Comparison of ENCODE assay signal across 8 cellular contexts in genomic region chr1:1891349-1892078, GRCh38. TPM values are rescaled to one million over a fixed set of nuclear protein-coding genes. Genes with fewer than 3 reads are reported as not detected.
A peak's percentile ranks its signal among the peaks of the same experiment; 100 is the strongest.
DNase-seq lines count a peak whose midpoint lies in the region; ATAC-seq, FAIRE-seq and TF ChIP-seq lines count a peak whose summit lies in the region.

No MANE protein-coding gene starts in this region.

- ATAC-seq in GM18511 (IDR thresholded peaks at IDR 0.05; ENCODE audit: unreplicated experiment) (peak; percentile 25), heart left ventricle (peak; percentile 40 to 78 (median 60))
- peak; percentile 50 for ATAC-seq in activated naive CD8-positive, alpha-beta T cell treated with anti-CD3 and anti-CD28 coated beads, Interleukin-2, amount 10 ng/mL, durations not matched to agents 7 days and 5 days (ENCODE audit: low read depth)

- H3K36me3 ChIP-seq in A673 (ENCODE audit: insufficient read depth, low read length, poor library complexity, severe bottlenecking) (no peaks in the 10 kb centered on the region), HUES6 (ENCODE audit: control insufficient read depth, insufficient read depth, low read length) (peaks cover 3% of the 10 kb centered on the region; the same call in 1 of the 2 replicates), SJSA1 (peaks cover 28% of the 10 kb centered on the region), heart left ventricle (no peaks in the 10 kb centered on the region)

- peak overlapping the region; percentile 93 for H3K27ac Mint-ChIP-seq in activated naive CD8-positive, alpha-beta T cell treated with anti-CD3 and anti-CD28 coated beads, Interleukin-2, amount 10 ng/mL, durations not matched to agents 7 days and 5 days
- H3K27ac Mint-ChIP-seq in progenitor cell of endocrine pancreas: peak overlapping the region; percentile 77

- no peak for TF ChIP-seq CTCF in A673 (conservative IDR thresholded peaks at IDR 0.05; ENCODE audit: low read depth, low read length)
- no peak for TF ChIP-seq CTCF in heart left ventricle (IDR thresholded peaks at IDR 0.05)
- no peak for TF ChIP-seq CTCF in progenitor cell of endocrine pancreas (IDR thresholded peaks at IDR 0.05; ENCODE audit: unreplicated experiment)

- H3K27ac ChIP-seq in A673 (ENCODE audit: low read depth, low read length, poor library complexity, severe bottlenecking): peak overlapping the region; percentile 91
- H3K27ac ChIP-seq in HUES6 (ENCODE audit: low read depth, low read length): no peak overlapping the region; the same call in 1 of the 2 replicates
- H3K27ac ChIP-seq in SJSA1: peak overlapping the region; percentile 60
- peak overlapping the region; percentile 90 to 98 (median 96) for H3K27ac ChIP-seq in heart left ventricle

- H3K4me3 ChIP-seq in A673 (ENCODE audit: low read depth, low read length, poor library complexity, severe bottlenecking) (peak overlapping the region; percentile 88), HUES6 (ENCODE audit: low read depth, low read length) (peak overlapping the region; percentile 95), SJSA1 (peak overlapping the region; percentile 98), heart left ventricle (peak overlapping the region; percentile 43 to 100 (median 94))

- H3K9ac ChIP-seq in HUES6 (ENCODE audit: low read length): peak overlapping the region; percentile 54

- POLR2A ChIA-PET in A673 (lab: Charles Lee; ENCODE audit: low non-redundant PET): no interaction called here
- POLR2A ChIA-PET in activated naive CD8-positive, alpha-beta T cell treated with anti-CD3 and anti-CD28 coated beads, Interleukin-2, amount 10 ng/mL, durations not matched to agents 7 days and 5 days (lab: Charles Lee): interaction anchor here (0.8 to 1.6 kb wide), 7 partner anchors 12 to 114 kb away, joined by 3 to 7 read pairs (median 4); no protein-coding TSS in a partner anchor

- DNase-seq in A673 (ENCODE audit: low spot score) (no peak), SJSA1 (ENCODE audit: low read depth in 1 of 2, low spot score in 2 of 2) (peak; percentile 39 to 71), heart left ventricle (peak; percentile 82 to 91 (median 86)), progenitor cell of endocrine pancreas (ENCODE audit: low spot score, unreplicated experiment) (peak; percentile 49), urothelium cell line (ENCODE audit: low spot score) (peak; percentile 90)
- no peak for DNase-seq in activated naive CD8-positive, alpha-beta T cell treated with anti-CD3 and anti-CD28 coated beads, Interleukin-2, amount 10 ng/mL, durations not matched to agents 7 days and 5 days

- CTCF ChIA-PET in A673 (lab: Charles Lee): no interaction called here

- 3 to 11% (median 3%) methylated on average over 17 to 59 of the region's 59 CpGs for WGBS in heart left ventricle, 4 donors

- no peaks in the 10 kb centered on the region for H3K9me3 Mint-ChIP-seq in activated naive CD8-positive, alpha-beta T cell treated with anti-CD3 and anti-CD28 coated beads, Interleukin-2, amount 10 ng/mL, durations not matched to agents 7 days and 5 days
- H3K9me3 Mint-ChIP-seq in progenitor cell of endocrine pancreas (ENCODE audit: low read depth): no peaks in the 10 kb centered on the region

- FAIRE-seq in urothelium cell line (lab: Jason Lieb, UNC): no peak

- peaks cover 39% of the 10 kb centered on the region for H3K4me1 Mint-ChIP-seq in activated naive CD8-positive, alpha-beta T cell treated with anti-CD3 and anti-CD28 coated beads, Interleukin-2, amount 10 ng/mL, durations not matched to agents 7 days and 5 days
- H3K4me1 Mint-ChIP-seq in progenitor cell of endocrine pancreas (ENCODE audit: low read depth): peaks cover 31% of the 10 kb centered on the region

- intact Hi-C loops in A673 (cut with micrococcal nuclease; ENCODE audit: unreplicated experiment): no loop called here
- intact Hi-C loops in heart left ventricle (cut with DNase I): loop anchor here in 9 of 10 donors (2.0 to 10.0 kb wide), 7 partner anchors 33 to 117 kb away; partner anchors contain the start of gene NADK (in 3 of the 9)

- peak overlapping the region; percentile 95 for H3K4me3 Mint-ChIP-seq in activated naive CD8-positive, alpha-beta T cell treated with anti-CD3 and anti-CD28 coated beads, Interleukin-2, amount 10 ng/mL, durations not matched to agents 7 days and 5 days
- H3K4me3 Mint-ChIP-seq in progenitor cell of endocrine pancreas (ENCODE audit: low read depth): peak overlapping the region; percentile 79

- H3K27me3 Mint-ChIP-seq in activated naive CD8-positive, alpha-beta T cell treated with anti-CD3 and anti-CD28 coated beads, Interleukin-2, amount 10 ng/mL, durations not matched to agents 7 days and 5 days: no peaks in the 10 kb centered on the region
- peaks cover 12% of the 10 kb centered on the region for H3K27me3 Mint-ChIP-seq in progenitor cell of endocrine pancreas

- peaks cover 14% of the 10 kb centered on the region for H3K36me3 Mint-ChIP-seq in activated naive CD8-positive, alpha-beta T cell treated with anti-CD3 and anti-CD28 coated beads, Interleukin-2, amount 10 ng/mL, durations not matched to agents 7 days and 5 days
- peaks cover 2% of the 10 kb centered on the region for H3K36me3 Mint-ChIP-seq in progenitor cell of endocrine pancreas (ENCODE audit: insufficient read depth)

- no peaks in the 10 kb centered on the region for H3K9me3 ChIP-seq in A673 (ENCODE audit: low read depth, low read length, poor library complexity, severe bottlenecking)
- no peaks in the 10 kb centered on the region for H3K9me3 ChIP-seq in HUES6 (ENCODE audit: control insufficient read depth, insufficient read depth, low read depth, low read length)
- no peaks in the 10 kb centered on the region for H3K9me3 ChIP-seq in SJSA1 (replicated peaks)
- no peaks in the 10 kb centered on the region for H3K9me3 ChIP-seq in heart left ventricle

- no peak for TF ChIP-seq POLR2A in heart left ventricle (IDR thresholded peaks at IDR 0.05)

- BruUV-seq in A673 (replicated peaks; lab: Mats Ljungman, UMichigan): TSS peak; percentile 54

- H3K4me1 ChIP-seq in A673 (ENCODE audit: insufficient read depth, low read length, poor library complexity, severe bottlenecking) (peaks cover 38% of the 10 kb centered on the region), HUES6 (ENCODE audit: control insufficient read depth, insufficient read depth, low read length) (peaks cover 25% of the 10 kb centered on the region), SJSA1 (replicated peaks) (peaks cover 27% of the 10 kb centered on the region), heart left ventricle (peaks cover 0 to 66% (median 50%) of the 10 kb centered on the region in 12 donors)

- H3K27me3 ChIP-seq in A673 (replicated peaks; ENCODE audit: insufficient read depth, low read depth, low read length, poor library complexity) (no peaks in the 10 kb centered on the region), HUES6 (ENCODE audit: control insufficient read depth, insufficient read depth, low read length) (no peaks in the 10 kb centered on the region), SJSA1 (replicated peaks) (no peaks in the 10 kb centered on the region), heart left ventricle (peaks cover 0 to 4% (median 0%) of the 10 kb centered on the region in 9 donors)

RNA-seq across cellular contexts. Expression of gene GNB1, which starts 0.6 kb away (rescaled TPM):
- total RNA-seq in A673 (2021): 610 and 611 TPM in 2 replicates
- 98.9 and 108 TPM in 2 replicates for total RNA-seq in SJSA1 (2014; rRNA removed; shearing (Covaris generic))
- total RNA-seq in activated naive CD8-positive, alpha-beta T cell treated with anti-CD3 and anti-CD28 coated beads, Interleukin-2, amount 10 ng/mL, durations not matched to agents 7 days and 5 days: 100 to 1,000 TPM; 353 to 372 TPM
- 100 to 1,000 TPM in 7 of 9 donors, 10 to 100 TPM in 2; 83.8 to 275 (median 172) TPM for total RNA-seq in heart left ventricle
- 100 to 1,000 TPM in 1 of 2 donors, 10 to 100 TPM in 1; 52.9 to 181 TPM for polyA plus RNA-seq in heart left ventricle
- 327 TPM in 2 replicates for total RNA-seq in progenitor cell of endocrine pancreas

RNA-seq across cellular contexts. Expression of gene CALML6, which starts 23.5 kb away (rescaled TPM):
- 0.28 TPM in 1 of 2 replicates, not detected in the other for total RNA-seq in A673 (2021)
- total RNA-seq in SJSA1 (2014; rRNA removed; shearing (Covaris generic)): 0.41 TPM in 1 of 2 replicates, not detected in the other
- total RNA-seq in activated naive CD8-positive, alpha-beta T cell treated with anti-CD3 and anti-CD28 coated beads, Interleukin-2, amount 10 ng/mL, durations not matched to agents 7 days and 5 days: under 1 TPM in 1 of 2 experiments, not detected in 1; 0.82 TPM
- total RNA-seq in heart left ventricle: under 1 TPM in 3 of 9 donors, not detected in 6; 0.17 to 0.58 (median 0.29) TPM
- not detected for polyA plus RNA-seq in heart left ventricle
- 1.1 and 1.5 TPM in 2 replicates for total RNA-seq in progenitor cell of endocrine pancreas

RNA-seq across cellular contexts. Expression of gene TMEM52, which starts 27.6 kb away (rescaled TPM):
- total RNA-seq in A673 (2021) (4.1 and 10.3 TPM in 2 replicates), heart left ventricle (1 to 10 TPM in 6 of 9 donors, under 1 TPM in 3; 0.35 to 2.4 (median 1.1) TPM), progenitor cell of endocrine pancreas (1.8 and 1.9 TPM in 2 replicates)
- 0.87 TPM in 1 of 2 replicates, not detected in the other for total RNA-seq in SJSA1 (2014; rRNA removed; shearing (Covaris generic))
- not detected for total RNA-seq in activated naive CD8-positive, alpha-beta T cell treated with anti-CD3 and anti-CD28 coated beads, Interleukin-2, amount 10 ng/mL, durations not matched to agents 7 days and 5 days
- 1 to 10 TPM; 1.6 to 7.9 TPM for polyA plus RNA-seq in heart left ventricle

Comparison
In these comparisons a context has a peak if more than half of its experiments do, and no peak if none do; other contexts are left out.
1. DNase-seq: peak in SJSA1 (2 of 2), heart left ventricle (5 of 5), progenitor cell of endocrine pancreas (single experiment) and urothelium cell line (single experiment); none in A673 (single experiment) and activated naive CD8-positive, alpha-beta T cell treated with anti-CD3 and anti-CD28 coated beads, Interleukin-2, amount 10 ng/mL, durations not matched to agents 7 days and 5 days (single experiment).
2. Peak in every context shown above with its lines, with median percentiles within 50 percentile points of each other: H3K4me3 ChIP-seq and ATAC-seq.